ENCODE assay signal across 1 cellular context in genomic region chr12:66678640-66679268, GRCh38.
TF ChIP-seq lines count a peak whose summit lies in the region.

A gene with protein sequence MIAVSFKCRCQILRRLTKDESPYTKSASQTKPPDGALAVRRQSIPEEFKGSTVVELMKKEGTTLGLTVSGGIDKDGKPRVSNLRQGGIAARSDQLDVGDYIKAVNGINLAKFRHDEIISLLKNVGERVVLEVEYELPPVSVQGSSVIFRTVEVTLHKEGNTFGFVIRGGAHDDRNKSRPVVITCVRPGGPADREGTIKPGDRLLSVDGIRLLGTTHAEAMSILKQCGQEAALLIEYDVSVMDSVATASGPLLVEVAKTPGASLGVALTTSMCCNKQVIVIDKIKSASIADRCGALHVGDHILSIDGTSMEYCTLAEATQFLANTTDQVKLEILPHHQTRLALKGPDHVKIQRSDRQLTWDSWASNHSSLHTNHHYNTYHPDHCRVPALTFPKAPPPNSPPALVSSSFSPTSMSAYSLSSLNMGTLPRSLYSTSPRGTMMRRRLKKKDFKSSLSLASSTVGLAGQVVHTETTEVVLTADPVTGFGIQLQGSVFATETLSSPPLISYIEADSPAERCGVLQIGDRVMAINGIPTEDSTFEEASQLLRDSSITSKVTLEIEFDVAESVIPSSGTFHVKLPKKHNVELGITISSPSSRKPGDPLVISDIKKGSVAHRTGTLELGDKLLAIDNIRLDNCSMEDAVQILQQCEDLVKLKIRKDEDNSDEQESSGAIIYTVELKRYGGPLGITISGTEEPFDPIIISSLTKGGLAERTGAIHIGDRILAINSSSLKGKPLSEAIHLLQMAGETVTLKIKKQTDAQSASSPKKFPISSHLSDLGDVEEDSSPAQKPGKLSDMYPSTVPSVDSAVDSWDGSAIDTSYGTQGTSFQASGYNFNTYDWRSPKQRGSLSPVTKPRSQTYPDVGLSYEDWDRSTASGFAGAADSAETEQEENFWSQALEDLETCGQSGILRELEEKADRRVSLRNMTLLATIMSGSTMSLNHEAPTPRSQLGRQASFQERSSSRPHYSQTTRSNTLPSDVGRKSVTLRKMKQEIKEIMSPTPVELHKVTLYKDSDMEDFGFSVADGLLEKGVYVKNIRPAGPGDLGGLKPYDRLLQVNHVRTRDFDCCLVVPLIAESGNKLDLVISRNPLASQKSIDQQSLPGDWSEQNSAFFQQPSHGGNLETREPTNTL (minus strand): TSS chr12:66679076. CDS start chr12:66678904, 172 bp downstream.

TF ChIP-seq in IMR-90, 13 proteins besides CTCF, POLR2A, EP300 and RAD21:
- no peak for TF ChIP-seq CEBPB (IDR thresholded peaks at IDR 0.05; ENCODE audit: low read depth, low read length)
- no peak for TF ChIP-seq BHLHE40 (IDR thresholded peaks at IDR 0.05; ENCODE audit: low read depth, low read length)
- no peak for TF ChIP-seq SMC3 (IDR thresholded peaks at IDR 0.05; ENCODE audit: low read depth, low read length)
- no peak for TF ChIP-seq FOS (IDR thresholded peaks at IDR 0.05; ENCODE audit: low read depth, low read length)
- no peak for TF ChIP-seq RFX5 (IDR thresholded peaks at IDR 0.05; ENCODE audit: low read depth, low read length)
- no peak for TF ChIP-seq RCOR1 (IDR thresholded peaks at IDR 0.05; ENCODE audit: insufficient replicate concordance, low read length)
- TF ChIP-seq CHD1 (IDR thresholded peaks at IDR 0.05; ENCODE audit: low read depth, low read length) = no peak
- TF ChIP-seq MXI1 (IDR thresholded peaks at IDR 0.05; ENCODE audit: borderline replicate concordance, low read depth, low read length) = no peak
- no peak for TF ChIP-seq MAFK (IDR thresholded peaks at IDR 0.05; ENCODE audit: low read depth, low read length)
- TF ChIP-seq NFE2L2 (IDR thresholded peaks at IDR 0.05; ENCODE audit: low read depth, low read length) = no peak
TF ChIP-seq in IMR-90: peak in this region for 0.
